ENCODE assay signal across 19 cellular contexts in the genomic region with DNA sequence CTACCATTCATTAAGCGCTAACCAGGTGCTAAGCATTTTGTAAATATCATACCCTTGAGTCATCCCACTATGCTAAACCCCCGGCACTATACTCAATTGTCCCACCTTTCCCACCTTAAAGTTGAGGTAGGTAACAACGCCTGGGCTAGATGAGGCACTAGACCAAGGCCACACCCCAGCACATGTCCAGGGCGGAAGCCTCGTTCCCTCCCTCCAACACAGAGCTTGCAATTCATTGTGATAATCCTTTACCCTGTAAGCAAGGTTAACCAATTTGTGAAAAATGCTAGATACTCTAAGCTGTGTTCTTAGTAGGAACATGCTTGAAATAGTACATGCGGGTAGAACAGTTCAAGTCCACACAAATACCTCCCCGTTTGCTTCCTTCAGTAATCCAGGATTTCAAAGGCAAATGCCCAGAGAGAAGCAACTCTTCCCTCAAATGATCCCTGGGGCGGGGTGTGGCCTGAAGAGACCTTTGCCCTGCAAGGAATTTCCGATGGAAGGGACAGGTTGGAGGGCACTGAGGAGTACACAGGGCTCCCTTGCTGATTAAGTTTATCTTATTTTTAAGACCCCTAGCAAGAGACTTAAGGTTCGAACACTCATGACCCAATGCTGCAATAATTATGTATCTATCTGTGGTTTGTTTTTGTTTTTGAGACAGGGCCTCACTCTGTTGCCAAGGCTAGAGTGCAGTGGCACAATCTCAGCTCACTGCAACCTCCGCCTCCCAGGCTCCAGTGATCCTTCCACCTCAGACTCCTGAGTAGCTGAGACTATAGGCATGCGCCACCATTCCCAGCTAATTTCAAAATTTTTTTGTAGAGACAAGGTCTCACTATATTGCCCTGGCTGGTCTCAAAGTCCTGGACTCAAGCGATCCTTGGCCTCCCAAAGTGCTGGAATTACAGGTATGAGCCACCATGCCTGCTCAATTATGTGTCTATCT. TPM values are rescaled to one million over a fixed set of nuclear protein-coding genes. Genes with fewer than 3 reads are reported as not detected.
"Had no signal": no experiment of that assay in that cellular context is flagged by ENCODE, and none has a peak within 500 bp of the region (broad histone marks: within the 10 kb centered on the region; RNA-seq: fewer than 3 reads in every experiment).

No MANE protein-coding gene starts in this region.

- ATAC-seq: gastroesophageal sphincter; heart right ventricle; left cardiac atrium; lower lobe of right lung; naive thymus-derived CD4-positive, alpha-beta T cell had no signal

- H3K27me3 ChIP-seq: neutrophil, upper lobe of left lung had no signal

- H3K36me3 ChIP-seq: gastroesophageal sphincter, heart right ventricle, lower lobe of right lung, neutrophil, upper lobe of left lung had no signal

- H3K4me3 Mint-ChIP-seq: activated CD4-positive, alpha-beta T cell treated with anti-CD3 and anti-CD28 coated beads, Interleukin-2, amount 10 ng/mL, durations not matched to agents 7 days and 5 days; dendritic cell treated with granulocyte-macrophage colony-stimulating factor and Interleukin-4, amounts not matched to agents 40 ng/mL and 50 ng/mL, for 4 days; mesothelial cell of epicardium; naive thymus-derived CD4-positive, alpha-beta T cell; T-helper 2 cell treated with Interferon-gamma antibody and Interleukin-4, amounts not matched to agents 5 μg/mL and 100 μg/mL, for 36 hours had no signal

- DNase-seq: activated CD4-positive, alpha-beta T cell treated with anti-CD3 and anti-CD28 coated beads, Interleukin-2, amount 10 ng/mL, durations not matched to agents 7 days and 5 days; activated naive CD4-positive, alpha-beta T cell; activated T-cell treated with anti-CD3 and anti-CD28 coated beads for 4 hours; aorta; erythroblast; heart right ventricle; left cardiac atrium; lower lobe of right lung; naive thymus-derived CD4-positive, alpha-beta T cell; stimulated activated CD4-positive, alpha-beta T cell treated with anti-CD3 and anti-CD28 coated beads, Interleukin-2, amount 100 ng/mL, for 48 hours; stimulated activated naive CD4-positive, alpha-beta T cell; substantia nigra; upper lobe of left lung had no signal

- H3K9me3 ChIP-seq: gastroesophageal sphincter, heart right ventricle, lower lobe of right lung, neutrophil, upper lobe of left lung had no signal

- H3K36me3 Mint-ChIP-seq: mesothelial cell of epicardium; naive thymus-derived CD4-positive, alpha-beta T cell had no signal

- H3K4me3 ChIP-seq: gastroesophageal sphincter, heart right ventricle, lower lobe of right lung, upper lobe of left lung had no signal

- H3K27ac Mint-ChIP-seq: activated CD4-positive, alpha-beta T cell treated with anti-CD3 and anti-CD28 coated beads, Interleukin-2, amount 10 ng/mL, durations not matched to agents 7 days and 5 days; dendritic cell treated with granulocyte-macrophage colony-stimulating factor and Interleukin-4, amounts not matched to agents 40 ng/mL and 50 ng/mL, for 4 days; mesothelial cell of epicardium; T-helper 2 cell treated with Interferon-gamma antibody and Interleukin-4, amounts not matched to agents 5 μg/mL and 100 μg/mL, for 36 hours had no signal

- H3K9me3 Mint-ChIP-seq: mesothelial cell of epicardium; T-helper 2 cell treated with Interferon-gamma antibody and Interleukin-4, amounts not matched to agents 5 μg/mL and 100 μg/mL, for 36 hours had no signal

- H3K27ac ChIP-seq: gastroesophageal sphincter, heart right ventricle, lower lobe of right lung, neutrophil, upper lobe of left lung had no signal

RNA-seq across cellular contexts. Expression of a gene that starts 2.6 kb away (rescaled TPM):
- total RNA-seq: activated CD4-positive, alpha-beta T cell treated with anti-CD3 and anti-CD28 coated beads, Interleukin-2, amount 10 ng/mL, durations not matched to agents 7 days and 5 days; activated CD8-positive, alpha-beta memory T cell treated with anti-CD3 and anti-CD28 coated beads for 36 hours; left cardiac atrium had no signal
- polyA plus RNA-seq: naive thymus-derived CD4-positive, alpha-beta T cell had no signal
